Comparison of ENCODE assay signal across 1 cellular context in genomic region chr2:165952600-165953210, GRCh38.
A peak's percentile ranks its signal among the peaks of the same experiment; 100 is the strongest.
TF ChIP-seq lines count a peak whose summit lies in the region.

No MANE protein-coding gene starts in this region.

TF ChIP-seq in K562, 482 proteins besides CTCF, POLR2A, EP300 and RAD21:
- peak; percentile 70 for TF ChIP-seq C11orf30 (IDR thresholded peaks at IDR 0.05; ENCODE audit: low read depth)
- peak; percentile 89 for TF ChIP-seq ZNF316 (IDR thresholded peaks at IDR 0.05)
- TF ChIP-seq ILF3 (IDR thresholded peaks at IDR 0.05; ENCODE audit: borderline replicate concordance): 0 out of 2 replicates have a peak, but pooled peaks have one; percentile 5
- peak; percentile 25; the same call in 1 of the 2 replicates for TF ChIP-seq TAL1 (IDR thresholded peaks at IDR 0.05)
- TF ChIP-seq ZNF512 (tag; IDR thresholded peaks at IDR 0.05): peak; percentile 53; the same call in 1 of the 2 replicates
- TF ChIP-seq POLR2H (tag; IDR thresholded peaks at IDR 0.05; ENCODE audit: low read depth): 0 out of 2 replicates have a peak, but pooled peaks have one; percentile 24
- no peak for TF ChIP-seq SRSF7 (optimal IDR thresholded peaks at IDR 0.05; ENCODE audit: low read depth, low read length)
- TF ChIP-seq CBFA2T3 (IDR thresholded peaks at IDR 0.05): peak; percentile 55
- TF ChIP-seq MCM5 (IDR thresholded peaks at IDR 0.05; ENCODE audit: low read depth): no peak
- peak; percentile 81; the same call in 1 of the 2 replicates for TF ChIP-seq ZNF24 (IDR thresholded peaks at IDR 0.05)
- TF ChIP-seq BACH1 (tag; IDR thresholded peaks at IDR 0.05): no peak
- 0 out of 2 replicates have a peak, but pooled peaks have one; percentile 3 for TF ChIP-seq CBFA2T2 (conservative IDR thresholded peaks at IDR 0.05)
- TF ChIP-seq MAFG (tag; conservative IDR thresholded peaks at IDR 0.05): peak; percentile 25; the same call in 1 of the 2 replicates
- no peak for TF ChIP-seq SREBF1 (IDR thresholded peaks at IDR 0.05; ENCODE audit: borderline replicate concordance, low read depth, low read length)
- peak; percentile 46; the same call in 1 of the 2 replicates for TF ChIP-seq ARID1B (IDR thresholded peaks at IDR 0.05)
- TF ChIP-seq DACH1 (IDR thresholded peaks at IDR 0.05; ENCODE audit: partially characterized antibody): peak; percentile 17
- peak; percentile 22; the same call in 1 of the 2 replicates for TF ChIP-seq RB1 (IDR thresholded peaks at IDR 0.05; ENCODE audit: low read depth)
